1 cellular context compared by ENCODE assay signal in genomic region chr4:53573696-53574095, GRCh38.
TF ChIP-seq lines count a peak whose summit lies in the region.

No MANE protein-coding gene starts in this region.

TF ChIP-seq in K562, 482 proteins besides CTCF, POLR2A, EP300 and RAD21 (continued from another document):
- TF ChIP-seq ATF3 (IDR thresholded peaks at IDR 0.05): peak; percentile 50; the same call in 1 of the 2 replicates
- TF ChIP-seq ATF3 (CRISPR knock-in tag; conservative IDR thresholded peaks at IDR 0.05): no peak
- no peak for TF ChIP-seq POLR3G (IDR thresholded peaks at IDR 0.05; ENCODE audit: extremely low read depth, insufficient read length, insufficient replicate concordance)
